Comparison of ENCODE assay signal across 24 cellular contexts in the genomic region with DNA sequence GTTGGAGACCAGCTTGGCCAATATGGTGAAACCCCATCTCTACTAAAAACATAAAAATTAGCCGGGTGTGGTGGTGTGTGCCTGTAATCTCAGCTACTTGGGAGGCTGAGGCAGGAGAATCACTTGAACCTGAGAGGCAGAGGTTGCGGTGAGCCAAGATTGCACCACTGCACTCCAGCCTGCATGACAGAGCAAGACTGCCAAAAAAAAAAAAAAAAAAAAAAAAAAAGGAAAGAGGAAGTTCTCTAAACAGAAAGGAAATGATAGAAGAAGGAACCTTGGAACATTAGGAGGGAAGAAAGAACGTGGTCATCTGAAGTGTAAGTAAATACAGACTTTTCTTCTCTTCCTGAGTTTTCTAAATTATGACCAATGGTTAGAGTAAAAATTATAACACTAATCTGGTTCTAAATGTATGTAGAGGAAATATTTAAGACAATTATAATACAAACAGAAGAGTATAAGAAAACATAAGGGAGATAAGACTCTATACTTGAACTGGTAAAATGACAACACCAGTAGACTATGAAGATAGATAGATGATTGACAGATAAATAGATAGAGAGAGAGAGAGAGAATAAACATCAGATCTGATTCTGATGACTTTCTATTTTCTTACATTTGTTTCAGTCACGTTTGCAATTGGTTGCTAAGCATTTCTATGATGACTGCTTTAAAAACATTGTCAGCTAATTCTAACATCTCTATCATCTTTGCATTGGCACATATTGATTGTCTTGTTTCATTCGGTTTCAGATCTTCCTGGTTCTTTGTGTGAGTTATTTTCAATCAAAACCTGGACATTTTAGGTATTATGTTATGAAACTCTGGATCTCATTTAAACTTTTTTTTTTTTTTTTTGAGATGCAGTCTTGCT. TPM values are rescaled to one million over a fixed set of nuclear protein-coding genes. Genes with fewer than 3 reads are reported as not detected.
A peak's percentile ranks its signal among the peaks of the same experiment; 100 is the strongest.
DNase-seq lines count a peak whose midpoint lies in the region; ATAC-seq, FAIRE-seq and TF ChIP-seq lines count a peak whose summit lies in the region.
"Had no signal": no experiment of that assay in that cellular context is flagged by ENCODE, and none has a peak within 500 bp of the region (broad histone marks: within the 10 kb centered on the region; RNA-seq: fewer than 3 reads in every experiment).

No MANE protein-coding gene starts in this region.

- TSS peak; percentile 86 for BruUV-seq in K562 (replicated peaks; lab: Mats Ljungman, UMichigan)

- H3K9me3 ChIP-seq in K562 (replicated peaks; ENCODE audit: control insufficient read depth, insufficient read depth, low read depth, low read length) (no peaks in the 10 kb centered on the region), upper lobe of right lung (no peaks in the 10 kb centered on the region)
- H3K9me3 ChIP-seq: SJCRH30 had no signal

- H3K27ac ChIP-seq in K562 (ENCODE audit: extremely low read depth, low read depth, low read length) = peak overlapping the region; percentile 9; the same call in 1 of the 3 replicates
- H3K27ac ChIP-seq in upper lobe of right lung = no peak overlapping the region
- H3K27ac ChIP-seq: 22Rv1, PC-9, SJCRH30, WERI-Rb-1 had no signal

- WGBS in K562 (ENCODE audit: insufficient coverage, low coverage, missing lambda C conversion rate) = 9% methylated on average over 5 of the region's 5 CpGs

- H3K4me3 ChIP-seq in K562 (no peak overlapping the region; the same call in 1 of the 2 replicates), upper lobe of right lung (no peak overlapping the region)
- H3K4me3 ChIP-seq: PC-9, SJCRH30 had no signal

- H3K27ac Mint-ChIP-seq in activated CD8-positive, alpha-beta T cell treated with anti-CD3 and anti-CD28 coated beads, Interleukin-2, amount 10 ng/mL, durations not matched to agents 7 days and 5 days = no peak overlapping the region
- H3K27ac Mint-ChIP-seq: activated CD4-positive, alpha-beta T cell treated with anti-CD3 and anti-CD28 coated beads, Interleukin-2, amount 10 ng/mL, durations not matched to agents 7 days and 5 days; activated naive CD8-positive, alpha-beta T cell; activated T-helper 17 cell treated with anti-CD3 and anti-CD28 coated beads, Interleukin-2, amount 50 U/mL, for 72 hours; stimulated activated naive CD8-positive, alpha-beta T cell treated with anti-CD3 and anti-CD28 coated beads, Interleukin-15, Interleukin-2, amounts not matched to agents 100 ng/mL and 50 ng/mL, for 24 hours had no signal

- H3K4me2 ChIP-seq in K562 (ENCODE audit: insufficient read depth, low read length) = no peak overlapping the region
- H3K4me2 ChIP-seq: PC-9 had no signal

- no peak for FAIRE-seq in K562 (lab: Jason Lieb, UNC)

- H3K36me3 ChIP-seq in K562 (ENCODE audit: control insufficient read depth, insufficient read depth, low read length) (0 out of 3 replicates have a peak, but pooled peaks cover 2% of the 10 kb centered on the region), upper lobe of right lung (no peaks in the 10 kb centered on the region)
- H3K36me3 ChIP-seq: SJCRH30, WERI-Rb-1 had no signal

- no peaks in the 10 kb centered on the region for H3K36me3 Mint-ChIP-seq in activated CD8-positive, alpha-beta T cell treated with anti-CD3 and anti-CD28 coated beads, Interleukin-2, amount 10 ng/mL, durations not matched to agents 7 days and 5 days (ENCODE audit: low read depth)
- H3K36me3 Mint-ChIP-seq: activated naive CD8-positive, alpha-beta T cell had no signal

- TF ChIP-seq CTCF in K562 (IDR thresholded peaks at IDR 0.05 in 2 of 3, conservative IDR thresholded peaks at IDR 0.05 in 1 of 3; ENCODE audit: insufficient read depth in 2 of 3, low read depth in 1 of 3, low read length in 3 of 3) = no peak
- no peak for TF ChIP-seq CTCF in upper lobe of right lung (IDR thresholded peaks at IDR 0.05)

- DNase-seq in SKM-1 treated with dmso at 0.1 percent for 144 hours (lab: John Stamatoyannopoulos, UW; ENCODE audit: unreplicated experiment) = peak; percentile 55
- DNase-seq in SKM-1 (lab: John Stamatoyannopoulos, UW; ENCODE audit: unreplicated experiment) = no peak
- peak; percentile 38 to 73 for DNase-seq in NOMO-1 (lab: John Stamatoyannopoulos, UW; ENCODE audit: unreplicated experiment in 2 of 2)
- DNase-seq in K562 (ENCODE audit: extremely low read depth in 1 of 4, low spot score in 3 of 4) = no peak
- no peak for DNase-seq in upper lobe of right lung
- DNase-seq in activated naive CD4-positive, alpha-beta T cell treated with Interleukin-2 at 50 U/mL for 16 hours = no peak
- DNase-seq in activated CD8-positive, alpha-beta T cell treated with anti-CD3 and anti-CD28 coated beads, Interleukin-2, amount 10 ng/mL, durations not matched to agents 7 days and 5 days = no peak
- DNase-seq in glomerular visceral epithelial cell (ENCODE audit: extremely low spot score) = no peak
- DNase-seq: activated CD4-positive, alpha-beta T cell treated with anti-CD3 and anti-CD28 coated beads, Interleukin-2, amount 10 ng/mL, durations not matched to agents 7 days and 5 days; caudate nucleus; dermis blood vessel endothelial cell; glutamatergic neuron; NCI-H187; NCI-H2227 treated with DMSO at 0.1 percent for 48 hours; PC-9; SJCRH30; stimulated activated CD4-positive, alpha-beta T cell treated with anti-CD3 and anti-CD28 coated beads, Interleukin-15, amount 100 ng/mL, for 24 hours; T-helper 2 cell; WERI-Rb-1 had no signal

- H3K79me2 ChIP-seq in K562 (ENCODE audit: control insufficient read depth, insufficient read depth, low read length) = no peaks in the 10 kb centered on the region

- peak overlapping the region; percentile 52 for H2AFZ ChIP-seq in K562 (ENCODE audit: low read depth, low read length)
- H2AFZ ChIP-seq: PC-9 had no signal

- H3K4me1 Mint-ChIP-seq in activated CD8-positive, alpha-beta T cell treated with anti-CD3 and anti-CD28 coated beads, Interleukin-2, amount 10 ng/mL, durations not matched to agents 7 days and 5 days (ENCODE audit: low read depth) = no peaks in the 10 kb centered on the region
- H3K4me1 Mint-ChIP-seq: activated CD4-positive, alpha-beta T cell treated with anti-CD3 and anti-CD28 coated beads, Interleukin-2, amount 10 ng/mL, durations not matched to agents 7 days and 5 days; activated T-helper 17 cell treated with anti-CD3 and anti-CD28 coated beads, Interleukin-2, amount 50 U/mL, for 72 hours had no signal

- H3K4me3 Mint-ChIP-seq in activated CD8-positive, alpha-beta T cell treated with anti-CD3 and anti-CD28 coated beads, Interleukin-2, amount 10 ng/mL, durations not matched to agents 7 days and 5 days = no peak overlapping the region
- H3K4me3 Mint-ChIP-seq: activated CD4-positive, alpha-beta T cell treated with anti-CD3 and anti-CD28 coated beads, Interleukin-2, amount 10 ng/mL, durations not matched to agents 7 days and 5 days; activated naive CD8-positive, alpha-beta T cell; activated T-helper 17 cell treated with anti-CD3 and anti-CD28 coated beads, Interleukin-2, amount 50 U/mL, for 72 hours; stimulated activated naive CD8-positive, alpha-beta T cell treated with anti-CD3 and anti-CD28 coated beads, Interleukin-15, Interleukin-2, amounts not matched to agents 100 ng/mL and 50 ng/mL, for 24 hours had no signal

- H3K4me1 ChIP-seq in K562 (replicated peaks in 1 of 2; ENCODE audit: control insufficient read depth in 2 of 2, insufficient read depth in 2 of 2, low read length in 2 of 2) = no peaks in the 10 kb centered on the region; a peak in 1 of 5 replicates
- H3K4me1 ChIP-seq in upper lobe of right lung = no peaks in the 10 kb centered on the region
- H3K4me1 ChIP-seq: SJCRH30 had no signal

- H3K27me3 Mint-ChIP-seq in activated CD8-positive, alpha-beta T cell treated with anti-CD3 and anti-CD28 coated beads, Interleukin-2, amount 10 ng/mL, durations not matched to agents 7 days and 5 days (ENCODE audit: low read depth) = peaks cover 18% of the 10 kb centered on the region

- POLR2A ChIA-PET in K562 (lab: Yijun Ruan, JAX) = interaction anchor here (1.0 to 1.7 kb wide), 3 partner anchors 7 to 14 kb away, joined by 3 to 4 read pairs (median 3); no protein-coding TSS in a partner anchor
- POLR2A ChIA-PET in activated CD8-positive, alpha-beta T cell treated with anti-CD3 and anti-CD28 coated beads, Interleukin-2, amount 10 ng/mL, durations not matched to agents 7 days and 5 days (lab: Charles Lee) = no interaction called here

- H4K20me1 ChIP-seq in K562 (replicated peaks; ENCODE audit: control insufficient read depth, insufficient read depth, low read length) = no peaks in the 10 kb centered on the region

- no peak for TF ChIP-seq EP300 in K562 (IDR thresholded peaks at IDR 0.05; ENCODE audit: low read length)

- no peak for TF ChIP-seq POLR2A in K562 (conservative IDR thresholded peaks at IDR 0.05)

- intact Hi-C loops in K562 (cut with micrococcal nuclease) = no loop called here
- intact Hi-C loops in upper lobe of right lung (cut with DNase I) = no loop called here

- H3K9me1 ChIP-seq in K562 (ENCODE audit: control insufficient read depth, insufficient read depth, low read length) = no peaks in the 10 kb centered on the region

- H3K9ac ChIP-seq in K562 (ENCODE audit: insufficient read depth in 1 of 2, low read depth in 2 of 2, low read length in 2 of 2) = no peak overlapping the region

- TF ChIP-seq RAD21 in K562 (CRISPR knock-in tag; conservative IDR thresholded peaks at IDR 0.05 in 1 of 2, IDR thresholded peaks at IDR 0.05 in 1 of 2) = no peak

- H3K9me3 Mint-ChIP-seq in activated CD8-positive, alpha-beta T cell treated with anti-CD3 and anti-CD28 coated beads, Interleukin-2, amount 10 ng/mL, durations not matched to agents 7 days and 5 days (ENCODE audit: insufficient read depth) = no peaks in the 10 kb centered on the region
- H3K9me3 Mint-ChIP-seq: activated CD4-positive, alpha-beta T cell treated with anti-CD3 and anti-CD28 coated beads, Interleukin-2, amount 10 ng/mL, durations not matched to agents 7 days and 5 days; activated T-helper 17 cell treated with anti-CD3 and anti-CD28 coated beads, Interleukin-2, amount 50 U/mL, for 72 hours; stimulated activated naive CD8-positive, alpha-beta T cell treated with anti-CD3 and anti-CD28 coated beads, Interleukin-15, Interleukin-2, amounts not matched to agents 100 ng/mL and 50 ng/mL, for 24 hours had no signal

- in situ Hi-C loops in K562 (cut with MboI) = no loop called here

- ATAC-seq in K562 (peak; percentile 43; the same call in 2 of the 3 replicates), upper lobe of right lung (peak; percentile 32)
- no peak for ATAC-seq in activated CD8-positive, alpha-beta T cell treated with anti-CD3 and anti-CD28 coated beads, Interleukin-2, amount 10 ng/mL, durations not matched to agents 7 days and 5 days
- ATAC-seq: activated T-helper 17 cell treated with anti-CD3 and anti-CD28 coated beads, Interleukin-2, amount 50 U/mL, for 72 hours; sciatic nerve had no signal

- H3K27me3 ChIP-seq in K562 (ENCODE audit: control insufficient read depth in 2 of 2, insufficient read depth in 2 of 2, low read length in 2 of 2) (no peaks in the 10 kb centered on the region), upper lobe of right lung (no peaks in the 10 kb centered on the region)

- CTCF ChIA-PET in K562 (lab: Yijun Ruan, JAX; ENCODE audit: low intra/inter-chr PET ratio) = interaction anchor here (0.6 to 0.7 kb wide), 2 partner anchors 9 to 174 kb away, joined by 5 to 8 read pairs; no protein-coding TSS in a partner anchor
- CTCF ChIA-PET in activated CD8-positive, alpha-beta T cell treated with anti-CD3 and anti-CD28 coated beads, Interleukin-2, amount 10 ng/mL, durations not matched to agents 7 days and 5 days (lab: Charles Lee) = interaction anchor here (1.3 to 1.5 kb wide), 2 partner anchors 59 to 79 kb away, joined by 3 to 5 read pairs; no protein-coding TSS in a partner anchor

RNA-seq across cellular contexts. Expression of a gene that starts 12.9 kb away (rescaled TPM):
- total RNA-seq in K562 (2011; cell fraction: chromatin; rRNA removed; ENCODE audit: low replicate concordance) = 275 and 365 TPM in 2 replicates
- total RNA-seq in K562 (2011; cell fraction: nucleolus; rRNA removed) = 109 and 134 TPM in 2 replicates
- 215 and 268 TPM in 2 replicates for total RNA-seq in K562 (2011; cell fraction: nucleoplasm; rRNA removed)
- total RNA-seq in K562 (2014; rRNA removed) (118 and 123 TPM in 2 replicates), K562 (2014; rRNA removed; fragmentation: Illumina TruSeq; extraction: Trizol) (154 and 166 TPM in 2 replicates), K562 (2015; rRNA removed; fragmentation: Illumina TruSeq; extraction: Trizol) (141 and 147 TPM in 2 replicates), K562 (2021) (206 TPM in 2 replicates), upper lobe of right lung (257 TPM)
- polyA plus RNA-seq in K562 (2011; rRNA removed) (265 and 280 TPM in 2 replicates), K562 (2014; fragmentation: Illumina TruSeq; extraction: Trizol) (142 and 159 TPM in 2 replicates), K562 (2014; fragmentation: Nextera tagmentation; extraction: Ambion mirVana) (10 to 100 TPM; 55.2 to 68.6 TPM), K562 (2014; rRNA removed) (125 and 150 TPM in 2 replicates)
- polyA plus RNA-seq in K562 (2011; cell fraction: cytosol; rRNA removed) = 140 and 201 TPM in 2 replicates
- polyA plus RNA-seq in K562 (2011; cell fraction: nucleus; rRNA removed) = 132 and 151 TPM in 2 replicates
- polyA plus RNA-seq in K562 (2012) = 106 and 126 TPM in 2 replicates
- polyA minus RNA-seq in K562 (2011; rRNA and poly(A)+ RNA removed) = 667 and 775 TPM in 2 replicates
- 210 and 245 TPM in 2 replicates for polyA minus RNA-seq in K562 (2011; cell fraction: cytosol; rRNA and poly(A)+ RNA removed)
- 85.0 and 160 TPM in 2 replicates for polyA minus RNA-seq in K562 (2011; cell fraction: nucleus; rRNA and poly(A)+ RNA removed)
- 10 to 100 TPM; 66.3 to 69.2 TPM for total RNA-seq in activated CD8-positive, alpha-beta T cell treated with anti-CD3 and anti-CD28 coated beads, Interleukin-2, amount 10 ng/mL, durations not matched to agents 7 days and 5 days

Comparison
In these comparisons a context has a peak if more than half of its experiments do, and no peak if none do; other contexts are left out.
1. DNase-seq: peak in SKM-1 treated with dmso at 0.1 percent for 144 hours (single experiment) and NOMO-1 (2 of 2); none in SKM-1 (single experiment), K562 (0 of 4), upper lobe of right lung (single experiment), activated naive CD4-positive, alpha-beta T cell treated with Interleukin-2 at 50 U/mL for 16 hours (single experiment), activated CD8-positive, alpha-beta T cell treated with anti-CD3 and anti-CD28 coated beads, Interleukin-2, amount 10 ng/mL, durations not matched to agents 7 days and 5 days (single experiment) and glomerular visceral epithelial cell (single experiment).